In the genomic region with DNA sequence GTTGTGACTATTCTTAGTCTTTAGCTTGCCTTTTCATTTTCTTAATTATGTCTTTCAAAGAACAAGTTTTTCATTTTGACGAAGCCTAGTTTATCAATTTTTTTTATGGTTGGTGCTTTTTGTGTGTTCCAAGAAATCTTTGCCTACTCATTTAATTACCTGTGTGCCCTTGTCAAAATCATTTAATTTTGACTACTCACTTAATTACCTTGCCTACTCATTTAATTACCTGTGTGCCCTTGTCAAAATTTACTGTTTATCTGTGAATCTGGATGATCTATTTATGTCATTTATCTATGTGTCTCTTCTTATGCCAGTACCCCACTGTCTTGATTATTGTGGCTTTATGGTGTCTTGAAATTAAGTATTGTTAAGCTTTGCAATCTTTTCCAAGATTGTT, we compare ENCODE assay signal across 29 cellular contexts.
"Had no signal": no experiment of that assay in that cellular context is flagged by ENCODE, and none has a peak within 500 bp of the region (broad histone marks: within the 10 kb centered on the region; RNA-seq: fewer than 3 reads in every experiment).

No MANE protein-coding gene starts in this region.

- H3K27me3 Mint-ChIP-seq: naive thymus-derived CD8-positive, alpha-beta T cell; natural killer cell treated with Interleukin-12 subunit alpha and Interleukin-12 subunit beta and Interleukin-15 and Interleukin-18, amount 100 ng/mL, for 72 hours; stimulated activated memory B cell treated with anti-CD40 and anti-IgM and Interleukin-4, amounts not matched to agents 10 μg/mL and 1 μg/mL and 100 μg/mL, for 72 hours; stimulated activated naive CD8-positive, alpha-beta T cell treated with anti-CD3 and anti-CD28 coated beads, Interleukin-15, amount 100 ng/mL, for 72 hours; type B pancreatic cell had no signal

- H3K36me3 ChIP-seq: prostate gland, uterus had no signal

- ATAC-seq: naive thymus-derived CD8-positive, alpha-beta T cell; natural killer cell treated with Interleukin-12 subunit alpha and Interleukin-12 subunit beta and Interleukin-15 and Interleukin-18, amount 100 ng/mL, for 72 hours; pancreas; right lobe of liver; stimulated activated memory B cell treated with anti-CD40 and anti-IgM and Interleukin-4, amounts not matched to agents 10 μg/mL and 1 μg/mL and 100 μg/mL, for 72 hours; stimulated activated naive CD8-positive, alpha-beta T cell treated with anti-CD3 and anti-CD28 coated beads, Interleukin-15, amount 100 ng/mL, for 72 hours; stimulated activated naive CD8-positive, alpha-beta T cell treated with anti-CD3 and anti-CD28 coated beads, Interleukin-15, Interleukin-2, amounts not matched to agents 100 U/mL and 50 U/mL, for 24 hours; upper lobe of right lung had no signal

- H3K9me3 Mint-ChIP-seq: natural killer cell treated with Interleukin-12 subunit alpha and Interleukin-12 subunit beta and Interleukin-15 and Interleukin-18, amount 100 ng/mL, for 72 hours; stimulated activated naive CD8-positive, alpha-beta T cell treated with anti-CD3 and anti-CD28 coated beads, Interleukin-15, amount 100 ng/mL, for 72 hours; type B pancreatic cell had no signal

- H3K4me1 Mint-ChIP-seq: nephron progenitor cell; neural crest cell; stimulated activated memory B cell treated with anti-CD40 and anti-IgM and Interleukin-4, amounts not matched to agents 10 μg/mL and 1 μg/mL and 100 μg/mL, for 72 hours; stimulated activated naive CD8-positive, alpha-beta T cell treated with anti-CD3 and anti-CD28 coated beads, Interleukin-15, amount 100 ng/mL, for 72 hours had no signal

- H3K27ac ChIP-seq: neutrophil, pancreas, prostate gland, right atrium auricular region, right lobe of liver, sigmoid colon, suprapubic skin, testis, tibial artery, transverse colon, upper lobe of right lung, uterus had no signal

- H3K27ac Mint-ChIP-seq: natural killer cell treated with Interleukin-12 subunit alpha and Interleukin-12 subunit beta and Interleukin-15 and Interleukin-18, amount 100 ng/mL, for 72 hours; nephron progenitor cell; stimulated activated memory B cell treated with anti-CD40 and anti-IgM and Interleukin-4, amounts not matched to agents 10 μg/mL and 1 μg/mL and 100 μg/mL, for 72 hours; stimulated activated naive CD8-positive, alpha-beta T cell treated with anti-CD3 and anti-CD28 coated beads, Interleukin-15, amount 100 ng/mL, for 72 hours; type B pancreatic cell had no signal

- H3K4me3 Mint-ChIP-seq: naive thymus-derived CD8-positive, alpha-beta T cell; natural killer cell treated with Interleukin-12 subunit alpha and Interleukin-12 subunit beta and Interleukin-15 and Interleukin-18, amount 100 ng/mL, for 72 hours; nephron progenitor cell; neural crest cell; stimulated activated memory B cell treated with anti-CD40 and anti-IgM and Interleukin-4, amounts not matched to agents 10 μg/mL and 1 μg/mL and 100 μg/mL, for 72 hours; stimulated activated naive CD8-positive, alpha-beta T cell treated with anti-CD3 and anti-CD28 coated beads, Interleukin-15, amount 100 ng/mL, for 72 hours; type B pancreatic cell had no signal

- H3K9me3 ChIP-seq: neutrophil, pancreas, prostate gland, right atrium auricular region, right lobe of liver, sigmoid colon, suprapubic skin, testis, tibial artery, transverse colon, upper lobe of right lung, uterus had no signal

- DNase-seq: naive thymus-derived CD8-positive, alpha-beta T cell; nephron progenitor cell; nucleus accumbens; pancreas; retina; right lobe of liver; sigmoid colon; small intestine; stimulated activated CD4-positive, alpha-beta T cell treated with anti-CD3 and anti-CD28 coated beads, Interleukin-15, amount 100 ng/mL, for 24 hours; stimulated activated CD4-positive, alpha-beta T cell treated with anti-CD3 and anti-CD28 coated beads, Interleukin-2, amount 100 ng/mL, for 24 hours; stimulated activated CD4-positive, alpha-beta T cell treated with anti-CD3 and anti-CD28 coated beads, Interleukin-2, amount 100 ng/mL, for 48 hours; stimulated activated CD4-positive, alpha-beta T cell treated with anti-CD3 and anti-CD28 coated beads, Interleukin-4, amount 100 ng/mL, for 24 hours; stimulated activated naive CD4-positive, alpha-beta T cell; stimulated activated naive CD8-positive, alpha-beta T cell treated with anti-CD3 and anti-CD28 coated beads, Interleukin-15, amount 100 ng/mL, for 72 hours; stimulated activated naive CD8-positive, alpha-beta T cell treated with anti-CD3 and anti-CD28 coated beads, Interleukin-15, Interleukin-2, amounts not matched to agents 100 U/mL and 50 U/mL, for 24 hours; substantia nigra; testis; tibial artery; transverse colon; upper lobe of right lung; uterus had no signal

- H3K4me1 ChIP-seq: pancreas, prostate gland, right atrium auricular region, sigmoid colon, suprapubic skin, testis, tibial artery, transverse colon, upper lobe of right lung, uterus had no signal

- H3K4me3 ChIP-seq: pancreas, prostate gland, right atrium auricular region, right lobe of liver, sigmoid colon, suprapubic skin, testis, tibial artery, transverse colon, upper lobe of right lung, uterus had no signal
